ENCODE assay signal across 15 cellular contexts in the genomic region with DNA sequence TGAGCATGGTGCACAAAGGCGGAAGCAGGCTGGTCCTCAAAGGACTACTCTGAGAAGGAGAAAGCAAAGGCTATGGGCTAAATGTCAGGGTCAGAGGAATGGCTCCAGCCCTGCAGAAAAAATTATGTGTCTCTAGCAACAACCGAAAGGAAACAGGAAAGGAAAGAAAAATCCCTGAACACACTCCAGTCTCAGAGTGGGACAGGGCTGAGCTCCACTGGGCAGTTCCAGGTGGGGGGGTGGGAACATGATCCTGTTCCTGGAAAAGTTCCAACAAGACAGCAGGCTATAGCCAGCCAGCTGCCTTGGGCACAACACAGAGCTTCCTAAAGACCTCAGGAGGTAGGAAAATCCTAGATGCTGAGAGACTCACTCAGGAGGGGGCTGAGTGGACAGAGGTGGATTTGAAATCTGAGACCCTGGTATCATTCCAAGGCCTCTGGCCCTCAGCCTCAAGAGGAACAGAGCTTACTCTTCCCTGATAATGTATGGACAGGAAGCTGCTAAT.
DNase-seq lines count a peak whose midpoint lies in the region; ATAC-seq and TF ChIP-seq lines count a peak whose summit lies in the region.
"Had no signal": no experiment of that assay in that cellular context is flagged by ENCODE, and none has a peak within 500 bp of the region (broad histone marks: within the 10 kb centered on the region; RNA-seq: fewer than 3 reads in every experiment).

No MANE protein-coding gene starts in this region.

- no peaks in the 10 kb centered on the region for H3K27me3 ChIP-seq in hepatocyte
- peaks cover 2% of the 10 kb centered on the region for H3K27me3 ChIP-seq in suprapubic skin
- H3K27me3 ChIP-seq: left lung, transverse colon had no signal

- no peak for ATAC-seq in Right ventricle myocardium inferior
- no peak for ATAC-seq in GM19351 (IDR thresholded peaks at IDR 0.05; ENCODE audit: unreplicated experiment)
- ATAC-seq: left lung had no signal

- no peaks in the 10 kb centered on the region for H3K79me2 ChIP-seq in hepatocyte

- no peak for TF ChIP-seq EP300 in suprapubic skin (IDR thresholded peaks at IDR 0.05)

- no peaks in the 10 kb centered on the region for H3K9me2 ChIP-seq in hepatocyte (replicated peaks; ENCODE audit: insufficient read depth)

- H3K4me2 ChIP-seq in hepatocyte, result peak overlapping the region; percentile 23

- no peak overlapping the region for H2AFZ ChIP-seq in hepatocyte

- TF ChIP-seq POLR2A in suprapubic skin (IDR thresholded peaks at IDR 0.05), result no peak

- peak; percentile 14 for DNase-seq in NCI-H1092 treated with DMSO at 0.1 percent for 48 hours (lab: John Stamatoyannopoulos, UW)
- DNase-seq in NCI-H1092 (lab: John Stamatoyannopoulos, UW), result no peak
- DNase-seq in NCI-H82 treated with DMSO at 0.1 percent for 48 hours (lab: John Stamatoyannopoulos, UW; ENCODE audit: unreplicated experiment), result peak; percentile 83
- peak; percentile 28 for DNase-seq in hepatocyte (ENCODE audit: low spot score)
- DNase-seq in suprapubic skin (ENCODE audit: low spot score in 2 of 2), result no peak
- DNase-seq in posterior vena cava (ENCODE audit: low spot score), result no peak
- no peak for DNase-seq in Right ventricle myocardium inferior (ENCODE audit: missing footprints)
- DNase-seq: 8988T, cerebellar nuclear complex, left lung, NCI-H2107, nucleus accumbens, Right ventricle myocardium superior, transverse colon had no signal

- intact Hi-C loops in posterior vena cava (cut with DNase I) (no loop called here), Right ventricle myocardium inferior (cut with DNase I) (no loop called here)

- H3K27ac ChIP-seq in hepatocyte (no peak overlapping the region), suprapubic skin (peak overlapping the region; percentile 73)
- H3K27ac ChIP-seq: left lung, transverse colon had no signal

- H3K4me1 ChIP-seq in hepatocyte (ENCODE audit: insufficient read depth), result no peaks in the 10 kb centered on the region
- peaks cover 29% of the 10 kb centered on the region for H3K4me1 ChIP-seq in suprapubic skin
- H3K4me1 ChIP-seq: left lung, transverse colon had no signal

- WGBS in hepatocyte (ENCODE audit: low lambda C conversion rate, missing lambda C conversion rate), result 70% methylated on average over 2 of the region's 2 CpGs
- WGBS in suprapubic skin, result 75% methylated on average over 2 of the region's 2 CpGs

- H3K36me3 ChIP-seq in hepatocyte (replicated peaks; ENCODE audit: insufficient read depth, low read depth) (no peaks in the 10 kb centered on the region), suprapubic skin (no peaks in the 10 kb centered on the region)
- H3K36me3 ChIP-seq: left lung, transverse colon had no signal

- no peak overlapping the region for H3K4me3 ChIP-seq in hepatocyte
- H3K4me3 ChIP-seq in suprapubic skin, result no peak overlapping the region
- H3K4me3 ChIP-seq: left lung, transverse colon had no signal

- TF ChIP-seq CTCF in hepatocyte (IDR thresholded peaks at IDR 0.05; ENCODE audit: poor library complexity) (no peak), suprapubic skin (IDR thresholded peaks at IDR 0.05) (no peak)

- no peaks in the 10 kb centered on the region for H4K20me1 ChIP-seq in hepatocyte (ENCODE audit: insufficient read depth, poor library complexity, severe bottlenecking)

- H3K9me3 ChIP-seq in hepatocyte (ENCODE audit: low read depth) (no peaks in the 10 kb centered on the region), suprapubic skin (no peaks in the 10 kb centered on the region)
- H3K9me3 ChIP-seq: left lung, transverse colon had no signal

Comparison
In these comparisons a context has a peak if more than half of its experiments do, and no peak if none do; other contexts are left out.
1. DNase-seq: peak in NCI-H1092 treated with DMSO at 0.1 percent for 48 hours (single experiment), NCI-H82 treated with DMSO at 0.1 percent for 48 hours (single experiment) and hepatocyte (single experiment); none in NCI-H1092 (single experiment), suprapubic skin (0 of 2), posterior vena cava (single experiment) and Right ventricle myocardium inferior (single experiment).